18 cellular contexts compared by ENCODE assay signal in genomic region chr14:97155814-97156213, GRCh38.
DNase-seq lines count a peak whose midpoint lies in the region; TF ChIP-seq lines count a peak whose summit lies in the region.
"Had no signal": no experiment of that assay in that cellular context is flagged by ENCODE, and none has a peak within 500 bp of the region (broad histone marks: within the 10 kb centered on the region; RNA-seq: fewer than 3 reads in every experiment).

No MANE protein-coding gene starts in this region.

- H3K27me3 Mint-ChIP-seq in activated naive CD4-positive, alpha-beta T cell treated with anti-CD3 and anti-CD28 coated beads, Interleukin-2, amount 10 ng/mL, durations not matched to agents 7 days and 5 days, result peaks cover 21% of the 10 kb centered on the region
- H3K27me3 Mint-ChIP-seq in Calu3 (ENCODE audit: unreplicated experiment), result peaks cover 16% of the 10 kb centered on the region

- no peaks in the 10 kb centered on the region for H3K4me1 Mint-ChIP-seq in activated naive CD4-positive, alpha-beta T cell treated with anti-CD3 and anti-CD28 coated beads, Interleukin-2, amount 10 ng/mL, durations not matched to agents 7 days and 5 days
- H3K4me1 Mint-ChIP-seq in Calu3 (ENCODE audit: low read depth, unreplicated experiment), result no peaks in the 10 kb centered on the region
- H3K4me1 Mint-ChIP-seq: CD14-positive monocyte; CD8-positive, alpha-beta memory T cell had no signal

- H3K4me3 Mint-ChIP-seq in activated naive CD4-positive, alpha-beta T cell treated with anti-CD3 and anti-CD28 coated beads, Interleukin-2, amount 10 ng/mL, durations not matched to agents 7 days and 5 days, result no peak overlapping the region
- no peak overlapping the region for H3K4me3 Mint-ChIP-seq in Calu3 (ENCODE audit: low read depth, unreplicated experiment)
- H3K4me3 Mint-ChIP-seq: CD14-positive monocyte; CD4-positive, alpha-beta memory T cell; CD4-positive, CD25-positive, alpha-beta regulatory T cell; CD8-positive, alpha-beta memory T cell had no signal

- intact Hi-C loops in Calu3 (cut with micrococcal nuclease; ENCODE audit: unreplicated experiment), result no loop called here

- DNase-seq in activated naive CD4-positive, alpha-beta T cell treated with anti-CD3 and anti-CD28 coated beads, Interleukin-2, amount 10 ng/mL, durations not matched to agents 7 days and 5 days, result no peak
- no peak for DNase-seq in activated naive CD4-positive, alpha-beta T cell treated with anti-CD3 and anti-CD28 coated beads, Interleukin-2, amount 50 U/mL, for 16 hours
- DNase-seq in caudate nucleus (lab: John Stamatoyannopoulos, UW) (peak in 3 of 61 donors; percentile 5 to 29 (median 9)), Calu3 (no peak)
- DNase-seq in NK-92 treated with Interleukin-12 subunit alpha and Interleukin-12 subunit beta, amount 100 ng/mL, for 24 hours (lab: John Stamatoyannopoulos, UW), result no peak
- DNase-seq: ACHN; BE2C; C1 segment of cervical spinal cord; CD4-positive, alpha-beta memory T cell; CD4-positive, CD25-positive, alpha-beta regulatory T cell; CD8-positive, alpha-beta memory T cell; COR-L47; DMS79 treated with DMSO at 0.1 percent for 48 hours; GF-D8 had no signal

- peak overlapping the region; percentile 31 for H3K27ac Mint-ChIP-seq in activated naive CD4-positive, alpha-beta T cell treated with anti-CD3 and anti-CD28 coated beads, Interleukin-2, amount 10 ng/mL, durations not matched to agents 7 days and 5 days
- no peak overlapping the region for H3K27ac Mint-ChIP-seq in Calu3 (ENCODE audit: unreplicated experiment)
- H3K27ac Mint-ChIP-seq: CD14-positive monocyte; CD4-positive, alpha-beta memory T cell; CD4-positive, CD25-positive, alpha-beta regulatory T cell; CD8-positive, alpha-beta memory T cell had no signal

- BruUV-seq in Calu3 (replicated peaks; lab: Mats Ljungman, UMichigan), result no TSS peak

- peaks cover 14% of the 10 kb centered on the region for H3K9me3 Mint-ChIP-seq in activated naive CD4-positive, alpha-beta T cell treated with anti-CD3 and anti-CD28 coated beads, Interleukin-2, amount 10 ng/mL, durations not matched to agents 7 days and 5 days
- peaks cover 7% of the 10 kb centered on the region for H3K9me3 Mint-ChIP-seq in Calu3 (ENCODE audit: low read depth, unreplicated experiment)

- H3K36me3 Mint-ChIP-seq in activated naive CD4-positive, alpha-beta T cell treated with anti-CD3 and anti-CD28 coated beads, Interleukin-2, amount 10 ng/mL, durations not matched to agents 7 days and 5 days, result no peaks in the 10 kb centered on the region
- H3K36me3 Mint-ChIP-seq in Calu3 (ENCODE audit: insufficient read depth, unreplicated experiment), result no peaks in the 10 kb centered on the region
- H3K36me3 Mint-ChIP-seq: CD14-positive monocyte had no signal

- H3K27ac ChIP-seq in caudate nucleus (ENCODE audit: low read depth, low read length), result peak overlapping the region; percentile 75
- H3K27ac ChIP-seq: 22Rv1, A549, BLaER1 had no signal

- CTCF ChIA-PET in activated naive CD4-positive, alpha-beta T cell treated with anti-CD3 and anti-CD28 coated beads, Interleukin-2, amount 10 ng/mL, durations not matched to agents 7 days and 5 days (lab: Charles Lee), result no interaction called here
- CTCF ChIA-PET in Calu3 (lab: Charles Lee), result no interaction called here

- TF ChIP-seq CTCF in Calu3 (IDR thresholded peaks at IDR 0.05; ENCODE audit: unreplicated experiment), result no peak
